ENCODE assay signal across 1 cellular context in genomic region chr16:48164907-48165715, GRCh38.
TF ChIP-seq lines count a peak whose summit lies in the region.

No MANE protein-coding gene starts in this region.

TF ChIP-seq in HepG2, 621 proteins besides CTCF, POLR2A, EP300 and RAD21 (continued from another document and continues in another):
- TF ChIP-seq TFAP4 (IDR thresholded peaks at IDR 0.05; ENCODE audit: borderline replicate concordance, low read depth) (0 out of 2 replicates have a peak, but pooled peaks have one; percentile 9), CEBPB (IDR thresholded peaks at IDR 0.05; ENCODE audit: borderline replicate concordance, low read depth, low read length) (peak; percentile 89), ZNF335 (CRISPR knock-in tag; IDR thresholded peaks at IDR 0.05) (0 out of 2 replicates have a peak, but pooled peaks have one; percentile 21), CCDC6 (CRISPR knock-in tag; IDR thresholded peaks at IDR 0.05) (peak; percentile 66; the same call in 1 of the 2 replicates), ZNF597 (CRISPR knock-in tag; IDR thresholded peaks at IDR 0.05) (no peak), PHF20 (CRISPR knock-in tag; IDR thresholded peaks at IDR 0.05) (no peak), ZNF687 (CRISPR knock-in tag; IDR thresholded peaks at IDR 0.05) (peak; percentile 73), SATB2 (CRISPR knock-in tag; IDR thresholded peaks at IDR 0.05) (no peak), ZBTB7B (CRISPR knock-in tag; IDR thresholded peaks at IDR 0.05) (peak; percentile 60), TERF1 (CRISPR knock-in tag; IDR thresholded peaks at IDR 0.05) (no peak), PHF5A (CRISPR knock-in tag; IDR thresholded peaks at IDR 0.05; ENCODE audit: low read depth, unreplicated experiment) (peak; percentile 50), SAP130 (CRISPR knock-in tag; IDR thresholded peaks at IDR 0.05; ENCODE audit: low read depth) (peak; percentile 51), ZSCAN29 (CRISPR knock-in tag; conservative IDR thresholded peaks at IDR 0.05) (peak; percentile 26; the same call in 1 of the 2 replicates), ZBTB40 (IDR thresholded peaks at IDR 0.05) (no peak), ZBTB40 (CRISPR knock-in tag; IDR thresholded peaks at IDR 0.05) (peak; percentile 39; the same call in 1 of the 2 replicates), ZNF619 (CRISPR knock-in tag; IDR thresholded peaks at IDR 0.05) (peak; percentile 90; the same call in 1 of the 2 replicates), ZMYM2 (CRISPR knock-in tag; IDR thresholded peaks at IDR 0.05) (peak; percentile 86), CHD2 (IDR thresholded peaks at IDR 0.05; ENCODE audit: low read depth, low read length) (no peak; the same call in 1 of the 2 replicates), SMAD3 (CRISPR knock-in tag; IDR thresholded peaks at IDR 0.05) (0 out of 2 replicates have a peak, but pooled peaks have one; percentile 51), POGZ (CRISPR knock-in tag; IDR thresholded peaks at IDR 0.05) (peak; percentile 63), GABPB1 (CRISPR knock-in tag; IDR thresholded peaks at IDR 0.05) (peak; percentile 53), RBM39 (IDR thresholded peaks at IDR 0.05; ENCODE audit: low read depth, low read length, poor library complexity, severe bottlenecking) (peak; percentile 35), SSRP1 (CRISPR knock-in tag; IDR thresholded peaks at IDR 0.05) (peak; percentile 49; the same call in 1 of the 2 replicates), CHCHD3 (CRISPR knock-in tag; IDR thresholded peaks at IDR 0.05) (no peak), REPIN1 (CRISPR knock-in tag; IDR thresholded peaks at IDR 0.05; ENCODE audit: borderline replicate concordance, low read depth) (peak; percentile 52; the same call in 1 of the 2 replicates), NR2F1 (CRISPR knock-in tag; IDR thresholded peaks at IDR 0.05) (no peak), ZNF839 (CRISPR knock-in tag; IDR thresholded peaks at IDR 0.05; ENCODE audit: borderline replicate concordance) (peak; percentile 83; the same call in 1 of the 2 replicates), CCAR2 (optimal IDR thresholded peaks at IDR 0.05; ENCODE audit: low read depth, low read length) (peak; percentile 1), GATAD1 (CRISPR knock-in tag; IDR thresholded peaks at IDR 0.05) (peak; percentile 52), MED8 (CRISPR knock-in tag; IDR thresholded peaks at IDR 0.05; ENCODE audit: insufficient replicate concordance) (no peak), YY1 (IDR thresholded peaks at IDR 0.05; ENCODE audit: insufficient read depth, insufficient replicate concordance, low read depth, low read length) (peak; percentile 33), ZNF629 (CRISPR knock-in tag; conservative IDR thresholded peaks at IDR 0.05) (0 out of 2 replicates have a peak, but pooled peaks have one; percentile 10), HCFC1 (IDR thresholded peaks at IDR 0.05; ENCODE audit: low read depth, low read length) (no peak), ZNF510 (CRISPR knock-in tag; IDR thresholded peaks at IDR 0.05; ENCODE audit: low read depth) (peak; percentile 72; the same call in 1 of the 2 replicates), ZNF414 (CRISPR knock-in tag; IDR thresholded peaks at IDR 0.05) (peak; percentile 70; the same call in 1 of the 2 replicates), ZNF569 (CRISPR knock-in tag; IDR thresholded peaks at IDR 0.05; ENCODE audit: borderline replicate concordance) (0 out of 2 replicates have a peak, but pooled peaks have one; percentile 37), ZNF350 (CRISPR knock-in tag; IDR thresholded peaks at IDR 0.05; ENCODE audit: borderline replicate concordance, low read depth) (peak; percentile 86), MIXL1 (CRISPR knock-in tag; IDR thresholded peaks at IDR 0.05) (peak; percentile 63; the same call in 1 of the 2 replicates), POLR2G (IDR thresholded peaks at IDR 0.05; ENCODE audit: low read depth, low read length) (peak; percentile 69), DMAP1 (CRISPR knock-in tag; IDR thresholded peaks at IDR 0.05) (peak; percentile 75; the same call in 1 of the 2 replicates), SMYD3 (CRISPR knock-in tag; IDR thresholded peaks at IDR 0.05) (peak; percentile 63; the same call in 1 of the 2 replicates)
- TF ChIP-seq, protein P1, sequence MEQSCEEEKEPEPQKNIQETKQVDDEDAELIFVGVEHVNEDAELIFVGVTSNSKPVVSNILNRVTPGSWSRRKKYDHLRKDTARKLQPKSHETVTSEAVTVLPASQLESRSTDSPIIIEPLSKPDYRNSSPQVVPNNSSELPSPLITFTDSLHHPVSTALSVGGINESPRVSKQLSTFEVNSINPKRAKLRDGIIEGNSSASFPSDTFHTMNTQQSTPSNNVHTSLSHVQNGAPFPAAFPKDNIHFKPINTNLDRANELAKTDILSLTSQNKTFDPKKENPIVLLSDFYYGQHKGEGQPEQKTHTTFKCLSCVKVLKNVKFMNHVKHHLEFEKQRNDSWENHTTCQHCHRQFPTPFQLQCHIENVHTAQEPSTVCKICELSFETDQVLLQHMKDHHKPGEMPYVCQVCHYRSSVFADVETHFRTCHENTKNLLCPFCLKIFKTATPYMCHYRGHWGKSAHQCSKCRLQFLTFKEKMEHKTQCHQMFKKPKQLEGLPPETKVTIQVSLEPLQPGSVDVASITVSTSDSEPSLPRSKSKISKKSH (CRISPR knock-in tag; IDR thresholded peaks at IDR 0.05; ENCODE audit: borderline replicate concordance): no peak
- TF ChIP-seq, protein P2, sequence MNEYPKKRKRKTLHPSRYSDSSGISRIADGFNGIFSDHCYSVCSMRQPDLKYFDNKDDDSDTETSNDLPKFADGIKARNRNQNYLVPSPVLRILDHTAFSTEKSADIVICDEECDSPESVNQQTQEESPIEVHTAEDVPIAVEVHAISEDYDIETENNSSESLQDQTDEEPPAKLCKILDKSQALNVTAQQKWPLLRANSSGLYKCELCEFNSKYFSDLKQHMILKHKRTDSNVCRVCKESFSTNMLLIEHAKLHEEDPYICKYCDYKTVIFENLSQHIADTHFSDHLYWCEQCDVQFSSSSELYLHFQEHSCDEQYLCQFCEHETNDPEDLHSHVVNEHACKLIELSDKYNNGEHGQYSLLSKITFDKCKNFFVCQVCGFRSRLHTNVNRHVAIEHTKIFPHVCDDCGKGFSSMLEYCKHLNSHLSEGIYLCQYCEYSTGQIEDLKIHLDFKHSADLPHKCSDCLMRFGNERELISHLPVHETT (CRISPR knock-in tag; conservative IDR thresholded peaks at IDR 0.05): peak; percentile 23; the same call in 1 of the 2 replicates
